Comparison of ENCODE assay signal across 8 cellular contexts in genomic region chr12:46675736-46676135, GRCh38.
DNase-seq lines count a peak whose midpoint lies in the region.

No MANE protein-coding gene starts in this region.

- H2AK5ac ChIP-seq in neuronal stem cell (ENCODE audit: low read depth, low read length) = no peak overlapping the region

- no peaks in the 10 kb centered on the region for H3K79me1 ChIP-seq in neuronal stem cell (ENCODE audit: low read depth, low read length)

- intact Hi-C loops in posterior cingulate gyrus (cut with DNase I) = loop anchor here (10.0 kb wide), 2 partner anchors 259 to 339 kb away; no protein-coding TSS in a partner anchor

- H3K4me2 ChIP-seq in neuronal stem cell (ENCODE audit: insufficient read depth, low read length, poor library complexity, severe bottlenecking) = no peak overlapping the region

- H3K36me3 ChIP-seq in NT2/D1 (ENCODE audit: insufficient read depth, insufficient read length, low read length) = no peaks in the 10 kb centered on the region
- no peaks in the 10 kb centered on the region for H3K36me3 ChIP-seq in neuronal stem cell (replicated peaks in 1 of 2; ENCODE audit: control insufficient read depth in 2 of 2, insufficient read depth in 2 of 2, low read length in 2 of 2)

- H2BK12ac ChIP-seq in neuronal stem cell (ENCODE audit: low read length) = no peak overlapping the region

- H4K8ac ChIP-seq in neuronal stem cell (ENCODE audit: low read depth, low read length) = no peak overlapping the region

- H3K9me3 ChIP-seq in NT2/D1 (ENCODE audit: insufficient read depth, low read length) (peaks cover 12% of the 10 kb centered on the region), neuronal stem cell (replicated peaks in 1 of 2; ENCODE audit: control insufficient read depth in 2 of 2, insufficient read depth in 1 of 2, low read depth in 1 of 2, low read length in 2 of 2) (no peaks in the 10 kb centered on the region)

- no peak overlapping the region for H4K91ac ChIP-seq in neuronal stem cell (ENCODE audit: low read depth, low read length, poor library complexity)

- DNase-seq in NOMO-1 (lab: John Stamatoyannopoulos, UW; ENCODE audit: unreplicated experiment in 2 of 2) (peak; percentile 10 to 16), NOMO-1 treated with dmso at 0.1 percent for 144 hours (lab: John Stamatoyannopoulos, UW; ENCODE audit: unreplicated experiment) (no peak), NT2/D1 (ENCODE audit: low read depth, low spot score) (peak; percentile 27), epithelial cell of prostate (ENCODE audit: low read depth, low spot score) (no peak), neuronal stem cell (ENCODE audit: low spot score) (peak; percentile 41), posterior cingulate gyrus (no peak), GOT3 (lab: John Stamatoyannopoulos, UW) (no peak), OCI-M2 (lab: John Stamatoyannopoulos, UW; ENCODE audit: unreplicated experiment) (no peak)

- H3K9ac ChIP-seq in NT2/D1 (ENCODE audit: insufficient read length, low read depth) (no peak overlapping the region), neuronal stem cell (ENCODE audit: low read depth, low read length, poor library complexity) (no peak overlapping the region)

- H3K23ac ChIP-seq in neuronal stem cell (ENCODE audit: low read depth, low read length, poor library complexity) = no peak overlapping the region

- WGBS in neuronal stem cell (ENCODE audit: extremely low coverage in 2 of 2, insufficient read length in 2 of 2, insufficient replicate concordance in 1 of 2), 2 donors = no CpG with 5 or more reads among the region's 11 CpGs

- no peak overlapping the region for H2BK120ac ChIP-seq in neuronal stem cell (ENCODE audit: low read depth, low read length)

- H2AFZ ChIP-seq in neuronal stem cell (ENCODE audit: low read length) = no peak overlapping the region

- H3K27me3 ChIP-seq in NT2/D1 (ENCODE audit: insufficient read depth, insufficient read length) = no peaks in the 10 kb centered on the region
- H3K27me3 ChIP-seq in neuronal stem cell (ENCODE audit: control insufficient read depth in 3 of 3, insufficient read depth in 3 of 3, low read depth in 1 of 3, low read length in 3 of 3) = no peaks in the 10 kb centered on the region

- H3K4me1 ChIP-seq in NT2/D1 (ENCODE audit: insufficient read depth, insufficient read length) (peaks cover 4% of the 10 kb centered on the region), neuronal stem cell (ENCODE audit: control insufficient read depth in 2 of 2, insufficient read depth in 1 of 2, low read depth in 1 of 2, low read length in 2 of 2) (peaks cover 0 to 4% of the 10 kb centered on the region in 2 donors)

- H3K27ac ChIP-seq in epithelial cell of prostate (peak overlapping the region; percentile 89), neuronal stem cell (replicated peaks; ENCODE audit: low read length) (no peak overlapping the region)

- H2BK15ac ChIP-seq in neuronal stem cell (ENCODE audit: low read length) = no peak overlapping the region

- no peak overlapping the region for H2BK5ac ChIP-seq in neuronal stem cell (ENCODE audit: low read length)

- H3K4ac ChIP-seq in neuronal stem cell (ENCODE audit: low read length) = no peak overlapping the region

- no peak overlapping the region for H3K14ac ChIP-seq in neuronal stem cell (ENCODE audit: low read length)

- H3K4me3 ChIP-seq in NT2/D1 (ENCODE audit: insufficient read length, low read depth) = no peak overlapping the region
- no peak overlapping the region for H3K4me3 ChIP-seq in neuronal stem cell (ENCODE audit: low read length in 2 of 2)

- H3K18ac ChIP-seq in neuronal stem cell (ENCODE audit: low read length) = peak overlapping the region; percentile 87

Comparison
In these comparisons a context has a peak if more than half of its experiments do, and no peak if none do; other contexts are left out.
1. DNase-seq: peak in NOMO-1 (2 of 2), NT2/D1 (single experiment) and neuronal stem cell (single experiment); none in NOMO-1 treated with dmso at 0.1 percent for 144 hours (single experiment), epithelial cell of prostate (single experiment), posterior cingulate gyrus (0 of 10), GOT3 (single experiment) and OCI-M2 (single experiment).